ENCODE assay signal across 28 cellular contexts in genomic region chr21:35154788-35155187, GRCh38.
"Had no signal": no experiment of that assay in that cellular context is flagged by ENCODE, and none has a peak within 500 bp of the region (broad histone marks: within the 10 kb centered on the region; RNA-seq: fewer than 3 reads in every experiment).

No MANE protein-coding gene starts in this region.

- DNase-seq: hypothalamus; immature natural killer cell; kidney; left ventricle myocardium inferior; mesendoderm; midbrain; mucosa of descending colon; naive thymus-derived CD4-positive, alpha-beta T cell; ovary; right lobe of liver; stimulated activated CD4-positive, alpha-beta T cell treated with anti-CD3 and anti-CD28 coated beads, Interleukin-1b, Interleukin-23, amount 100 ng/mL, for 48 hours; stimulated activated CD4-positive, alpha-beta T cell treated with anti-CD3 and anti-CD28 coated beads, Interleukin-2, amount 100 ng/mL, for 48 hours; stimulated activated CD4-positive, alpha-beta T cell treated with anti-CD3 and anti-CD28 coated beads, Interleukin-4, amount 100 ng/mL, for 4 hours; stimulated activated CD8-positive, alpha-beta memory T cell treated with anti-CD3 and anti-CD28 coated beads, Interleukin-4, amount 100 ng/mL, for 48 hours; stimulated activated naive CD8-positive, alpha-beta T cell treated with anti-CD3 and anti-CD28 coated beads, Interleukin-15, Interleukin-2, amounts not matched to agents 100 U/mL and 50 U/mL, for 24 hours; stomach; testis; thyroid gland; transverse colon; upper lobe of right lung had no signal

- H3K9me3 ChIP-seq: right lobe of liver, testis, thyroid gland had no signal

- FAIRE-seq: islet of Langerhans, kidney, urothelium cell line had no signal

- H3K36me3 ChIP-seq: left ventricle myocardium inferior, ovary, right atrium auricular region, right lobe of liver, stomach, thyroid gland, transverse colon, upper lobe of right lung had no signal

- H3K27ac ChIP-seq: left ventricle myocardium inferior, ovary, right atrium auricular region, right lobe of liver, stomach, testis, thyroid gland, transverse colon, upper lobe of right lung had no signal

- H3K27me3 ChIP-seq: ovary, right atrium auricular region, right lobe of liver, stomach, testis, thyroid gland, transverse colon, upper lobe of right lung had no signal

- H3K4me2 ChIP-seq: smooth muscle cell had no signal

- H3K4me1 Mint-ChIP-seq: immature natural killer cell; stimulated activated memory B cell treated with anti-CD40 and anti-IgM and Interleukin-4, amounts not matched to agents 10 μg/mL and 1 μg/mL and 100 μg/mL, for 72 hours had no signal

- H3K4me3 Mint-ChIP-seq: immature natural killer cell; naive thymus-derived CD4-positive, alpha-beta T cell; natural killer cell treated with Interleukin-12 subunit alpha and Interleukin-12 subunit beta and Interleukin-15 and Interleukin-18, amount 100 ng/mL, for 72 hours; stimulated activated memory B cell treated with anti-CD40 and anti-IgM and Interleukin-4, amounts not matched to agents 10 μg/mL and 1 μg/mL and 100 μg/mL, for 72 hours had no signal

- H3K36me3 Mint-ChIP-seq: stimulated activated memory B cell treated with anti-CD40 and anti-IgM and Interleukin-4, amounts not matched to agents 10 μg/mL and 1 μg/mL and 100 μg/mL, for 72 hours had no signal

- H3K27ac Mint-ChIP-seq: immature natural killer cell; naive thymus-derived CD4-positive, alpha-beta T cell; progenitor cell of endocrine pancreas; stimulated activated memory B cell treated with anti-CD40 and anti-IgM and Interleukin-4, amounts not matched to agents 10 μg/mL and 1 μg/mL and 100 μg/mL, for 72 hours had no signal

- ATAC-seq: mucosa of descending colon; naive thymus-derived CD4-positive, alpha-beta T cell; natural killer cell treated with Interleukin-12 subunit alpha and Interleukin-12 subunit beta and Interleukin-15 and Interleukin-18, amount 100 ng/mL, for 72 hours; right lobe of liver; stimulated activated memory B cell treated with anti-CD40 and anti-IgM and Interleukin-4, amounts not matched to agents 10 μg/mL and 1 μg/mL and 100 μg/mL, for 72 hours; stimulated activated naive CD8-positive, alpha-beta T cell treated with anti-CD3 and anti-CD28 coated beads, Interleukin-15, Interleukin-2, amounts not matched to agents 100 U/mL and 50 U/mL, for 24 hours; upper lobe of right lung had no signal

- H3K4me3 ChIP-seq: left ventricle myocardium inferior, lung, mucosa of descending colon, ovary, right atrium auricular region, right lobe of liver, smooth muscle cell, stomach, testis, thyroid gland, transverse colon, upper lobe of right lung had no signal

- H3K4me1 ChIP-seq: left ventricle myocardium inferior, right atrium auricular region, stomach, testis, thyroid gland, upper lobe of right lung had no signal

- H3K27me3 Mint-ChIP-seq: naive thymus-derived CD4-positive, alpha-beta T cell; progenitor cell of endocrine pancreas; stimulated activated memory B cell treated with anti-CD40 and anti-IgM and Interleukin-4, amounts not matched to agents 10 μg/mL and 1 μg/mL and 100 μg/mL, for 72 hours had no signal
